ENCODE assay signal across 7 cellular contexts in the genomic region with DNA sequence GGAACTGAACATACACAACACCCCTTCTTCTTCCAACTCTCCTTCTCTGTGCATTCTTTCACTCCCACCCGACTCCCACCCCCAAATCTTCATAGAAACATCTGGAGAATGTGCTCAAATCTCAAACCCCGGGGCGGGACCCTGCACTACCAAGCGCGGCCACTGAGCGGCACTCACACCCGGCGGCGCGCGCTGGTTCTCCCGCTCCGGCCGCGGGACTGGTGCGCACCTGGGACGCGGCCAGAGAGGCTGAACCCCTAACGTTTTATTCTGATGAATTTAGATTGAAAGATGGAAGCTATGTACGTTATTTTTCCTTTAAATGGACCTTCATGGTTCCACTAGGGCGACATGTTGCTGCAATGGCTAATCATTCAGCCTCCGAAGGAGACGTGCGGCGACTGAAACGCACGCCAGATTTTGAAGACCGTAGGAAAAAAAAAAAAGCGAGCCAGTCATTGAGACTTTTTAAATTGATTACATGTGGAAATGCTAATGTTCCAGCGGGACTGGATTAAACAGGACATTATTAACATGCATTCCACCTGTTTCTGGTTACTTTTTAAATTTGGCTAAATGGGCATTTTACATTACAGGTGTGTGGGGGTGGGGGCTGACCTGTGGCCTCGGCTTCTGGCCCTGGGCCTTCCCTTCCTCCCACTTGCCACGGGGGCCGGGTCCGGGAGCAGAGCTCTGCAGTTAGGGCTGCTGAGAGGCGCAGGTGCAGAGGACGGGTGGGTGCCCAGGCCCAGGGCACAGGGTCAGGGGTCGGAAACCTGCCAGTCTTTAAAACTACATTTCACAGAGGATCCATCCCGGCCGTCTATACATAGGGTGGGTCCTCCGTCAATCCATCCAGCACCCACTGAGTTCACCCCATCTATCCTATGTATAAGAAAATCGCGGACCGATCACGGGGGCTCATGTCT.
A peak's percentile ranks its signal among the peaks of the same experiment; 100 is the strongest.
DNase-seq lines count a peak whose midpoint lies in the region; ATAC-seq and TF ChIP-seq lines count a peak whose summit lies in the region.

No MANE protein-coding gene starts in this region.

- no peak overlapping the region for H3K27ac ChIP-seq in left lung

- peak; percentile 38 for DNase-seq in cerebellar cortex (ENCODE audit: low spot score)
- DNase-seq in left lung: peak; percentile 53 to 95
- peak; percentile 43 for DNase-seq in stimulated activated CD8-positive, alpha-beta memory T cell treated with anti-CD3 and anti-CD28 coated beads, Interleukin-12 subunit alpha, Interleukin-12 subunit beta, amount 100 ng/mL, for 1 hour (ENCODE audit: low read depth)
- DNase-seq in NCI-H446 treated with DMSO at 0.1 percent for 48 hours (lab: John Stamatoyannopoulos, UW): no peak

- TF ChIP-seq CTCF in left lung (IDR thresholded peaks at IDR 0.05): peak; percentile 82 to 85

- intact Hi-C loops in left lung (cut with DNase I): loop anchor here in 1 of 2 donors (5.0 kb wide), 1 partner anchor 151 kb away; no protein-coding TSS in a partner anchor

- ATAC-seq in GM18505 (IDR thresholded peaks at IDR 0.05; ENCODE audit: unreplicated experiment): peak; percentile 71
- ATAC-seq in HG03460 (IDR thresholded peaks at IDR 0.05; ENCODE audit: unreplicated experiment): peak; percentile 49
- ATAC-seq in activated CD4-positive, CD25-positive, alpha-beta regulatory T cell treated with anti-CD3 and anti-CD28 coated beads, Interleukin-2, amount 50 U/mL, for 24 hours: peak; percentile 61 to 70
- peak; percentile 95 for ATAC-seq in left lung

- peaks cover 0 to 18% of the 10 kb centered on the region in 2 donors for H3K9me3 ChIP-seq in left lung

- no peaks in the 10 kb centered on the region for H3K36me3 ChIP-seq in left lung

- peaks cover 0 to 5% of the 10 kb centered on the region in 2 donors for H3K4me1 ChIP-seq in left lung

- peaks cover 0 to 16% of the 10 kb centered on the region in 2 donors for H3K27me3 ChIP-seq in left lung

- no peak for TF ChIP-seq POLR2A in GM18505 (IDR thresholded peaks at IDR 0.05; ENCODE audit: borderline replicate concordance, extremely low read depth, insufficient read depth, insufficient read length)

- no peak overlapping the region for H3K4me3 ChIP-seq in left lung
